In the genomic region with DNA sequence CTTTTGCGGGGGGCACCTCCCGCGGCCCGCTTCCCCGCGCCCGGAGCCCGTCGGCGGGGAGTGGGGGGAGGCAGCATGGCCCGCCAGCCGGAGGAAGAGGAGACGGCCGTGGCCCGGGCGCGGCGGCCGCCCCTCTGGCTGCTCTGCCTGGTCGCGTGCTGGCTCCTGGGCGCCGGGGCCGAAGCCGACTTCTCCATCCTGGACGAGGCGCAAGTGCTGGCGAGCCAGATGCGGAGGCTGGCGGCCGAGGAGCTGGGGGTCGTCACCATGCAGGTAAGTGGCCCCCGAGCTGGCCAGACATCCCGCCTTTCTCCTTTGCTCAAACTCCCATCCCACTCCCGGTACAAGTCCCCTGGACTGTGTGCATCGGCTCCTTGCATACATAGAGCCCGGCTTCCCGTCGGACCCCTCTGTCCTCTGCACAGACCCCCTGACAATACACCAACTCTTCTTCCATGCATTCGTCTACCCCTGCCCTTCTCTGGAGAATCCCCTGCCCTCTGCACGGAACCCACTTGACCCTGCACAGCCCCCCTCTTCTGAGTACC, we compare ENCODE assay signal across 9 cellular contexts. TPM values are rescaled to one million over a fixed set of nuclear protein-coding genes. Genes with fewer than 3 reads are reported as not detected.
A peak's percentile ranks its signal among the peaks of the same experiment; 100 is the strongest.
DNase-seq lines count a peak whose midpoint lies in the region; ATAC-seq and TF ChIP-seq lines count a peak whose summit lies in the region.
"Had no signal": no experiment of that assay in that cellular context is flagged by ENCODE, and none has a peak within 500 bp of the region (broad histone marks: within the 10 kb centered on the region; RNA-seq: fewer than 3 reads in every experiment).

No MANE protein-coding gene starts in this region.

- peak overlapping the region; percentile 93 for H3K4me3 ChIP-seq in iPS-11a (ENCODE audit: low read depth, low read length)
- H3K4me3 ChIP-seq in gastrocnemius medialis, result peak overlapping the region; percentile 65 to 85 (median 76)

- H3K4me3 Mint-ChIP-seq in activated naive CD8-positive, alpha-beta T cell treated with anti-CD3 and anti-CD28 coated beads, Interleukin-2, amount 50 U/mL, for 24 hours, result peak overlapping the region; percentile 82

- no peaks in the 10 kb centered on the region for H3K36me3 Mint-ChIP-seq in activated naive CD8-positive, alpha-beta T cell treated with anti-CD3 and anti-CD28 coated beads, Interleukin-2, amount 50 U/mL, for 24 hours (ENCODE audit: low read depth)

- in situ Hi-C loops in gastrocnemius medialis (cut with MboI; ENCODE audit: low sequenced_read_pairs in 4 of 4), result loop anchor here in 2 of 4 donors (25.0 kb wide), 1 partner anchor 192 kb away; no protein-coding TSS in a partner anchor

- peak overlapping the region; percentile 61 for H3K27ac Mint-ChIP-seq in activated naive CD8-positive, alpha-beta T cell treated with anti-CD3 and anti-CD28 coated beads, Interleukin-2, amount 50 U/mL, for 24 hours

- H3K9me3 Mint-ChIP-seq in activated naive CD8-positive, alpha-beta T cell treated with anti-CD3 and anti-CD28 coated beads, Interleukin-2, amount 50 U/mL, for 24 hours, result no peaks in the 10 kb centered on the region

- TF ChIP-seq CTCF in gastrocnemius medialis (IDR thresholded peaks at IDR 0.05 in 4 of 5, conservative IDR thresholded peaks at IDR 0.05 in 1 of 5), result no peak

- H3K27me3 Mint-ChIP-seq in activated naive CD8-positive, alpha-beta T cell treated with anti-CD3 and anti-CD28 coated beads, Interleukin-2, amount 50 U/mL, for 24 hours, result peaks cover 38% of the 10 kb centered on the region

- no peaks in the 10 kb centered on the region for H3K36me3 ChIP-seq in gastrocnemius medialis

- H3K4me1 Mint-ChIP-seq in activated naive CD8-positive, alpha-beta T cell treated with anti-CD3 and anti-CD28 coated beads, Interleukin-2, amount 50 U/mL, for 24 hours, result peaks cover 16% of the 10 kb centered on the region

- peak overlapping the region; percentile 65 to 78 (median 77) for H3K27ac ChIP-seq in gastrocnemius medialis

- no peaks in the 10 kb centered on the region for H3K27me3 ChIP-seq in gastrocnemius medialis

- TF ChIP-seq POLR2A in gastrocnemius medialis (IDR thresholded peaks at IDR 0.05), result no peak

- peaks cover 14 to 20% of the 10 kb centered on the region in 2 donors for H3K4me1 ChIP-seq in gastrocnemius medialis

- no peaks in the 10 kb centered on the region for H3K9me3 ChIP-seq in gastrocnemius medialis

- DNase-seq in COR-L47 (lab: John Stamatoyannopoulos, UW) (peak; percentile 21), HuH-7.5 (ENCODE audit: low spot score) (peak; percentile 47), gastrocnemius medialis (peak; percentile 6 to 22)
- peak; percentile 16 for DNase-seq in activated naive CD8-positive, alpha-beta T cell treated with anti-CD3 and anti-CD28 coated beads, Interleukin-2, amount 50 U/mL, for 24 hours

- ATAC-seq in GM19452 (IDR thresholded peaks at IDR 0.05; ENCODE audit: unreplicated experiment) (peak; percentile 18), gastrocnemius medialis (peak; percentile 40 to 49), GM18517 (IDR thresholded peaks at IDR 0.05; ENCODE audit: unreplicated experiment) (no peak), GM19463 (IDR thresholded peaks at IDR 0.05; ENCODE audit: unreplicated experiment) (no peak)
- ATAC-seq in activated naive CD8-positive, alpha-beta T cell treated with anti-CD3 and anti-CD28 coated beads, Interleukin-2, amount 50 U/mL, for 24 hours, result peak; percentile 16

- intact Hi-C loops in gastrocnemius medialis (cut with DNase I; ENCODE audit: low total_unique reads), result loop anchor here (5.0 kb wide), 1 partner anchor 207 kb away; no protein-coding TSS in a partner anchor

RNA-seq across cellular contexts. Expression of a gene that starts 0.8 kb away (rescaled TPM):
- 1 to 10 TPM; 2.2 to 3.6 (median 2.9) TPM for total RNA-seq in gastrocnemius medialis
- total RNA-seq: T-helper 1 cell treated with Interleukin-12 subunit alpha and Interleukin-12 subunit beta and Interleukin-4 antibody, amounts not matched to agents 30 ng/mL and 1 ng/mL, for 36 hours had no signal

Comparison
In these comparisons a context has a peak if more than half of its experiments do, and no peak if none do; other contexts are left out.
1. ATAC-seq: peak in GM19452 (single experiment), activated naive CD8-positive, alpha-beta T cell treated with anti-CD3 and anti-CD28 coated beads, Interleukin-2, amount 50 U/mL, for 24 hours (single experiment) and gastrocnemius medialis (2 of 2); none in GM18517 (single experiment) and GM19463 (single experiment).
2. Peak in every context shown above with its lines, with median percentiles within 50 percentile points of each other: DNase-seq.